8 cellular contexts compared by ENCODE assay signal in the genomic region with DNA sequence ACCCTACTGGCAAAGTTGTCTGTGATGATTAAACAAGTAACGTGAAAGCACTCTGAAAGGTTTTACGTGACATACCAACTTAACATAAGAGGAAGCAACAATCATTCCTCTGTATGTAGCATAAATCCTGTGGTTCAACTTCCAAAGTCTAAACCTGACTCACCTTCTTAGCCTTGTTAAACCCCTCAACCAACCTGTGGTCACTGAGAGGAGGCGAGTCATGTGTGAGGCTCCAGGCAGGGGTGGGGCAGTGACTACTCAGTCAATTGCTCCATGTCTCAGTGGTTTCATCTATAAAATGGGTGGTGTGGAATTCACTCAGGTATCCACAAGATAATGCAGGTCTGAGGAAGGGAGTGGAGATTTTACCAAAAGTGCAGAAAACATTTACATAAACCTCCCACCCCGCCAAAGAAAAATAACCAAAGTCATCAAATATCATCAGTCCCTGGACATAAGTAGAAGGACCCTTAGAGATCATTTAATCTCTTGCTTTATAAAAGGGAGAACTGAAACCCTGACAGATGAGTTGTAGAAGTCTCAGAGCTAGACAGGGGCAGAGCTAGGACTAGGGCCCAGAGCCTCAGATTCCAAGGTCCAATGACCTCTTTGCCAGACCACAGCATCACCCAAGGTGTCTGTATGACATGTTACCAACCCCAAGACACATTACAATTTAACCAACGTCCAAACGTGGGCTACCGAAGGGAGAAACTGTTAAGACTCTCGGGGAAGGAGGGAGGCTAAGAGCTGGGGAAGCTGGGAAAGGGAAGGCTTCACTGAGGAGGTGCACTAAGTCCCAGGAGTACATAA. TPM values are rescaled to one million over a fixed set of nuclear protein-coding genes. Genes with fewer than 3 reads are reported as not detected.
A peak's percentile ranks its signal among the peaks of the same experiment; 100 is the strongest.
DNase-seq lines count a peak whose midpoint lies in the region; ATAC-seq, FAIRE-seq and TF ChIP-seq lines count a peak whose summit lies in the region.

No MANE protein-coding gene starts in this region.

- H3K36me3 ChIP-seq in gastroesophageal sphincter (peaks cover 0 to 62% of the 10 kb centered on the region in 2 donors), H7 (replicated peaks; ENCODE audit: control insufficient read depth, insufficient read depth, low read length) (peaks cover 20% of the 10 kb centered on the region)

- intact Hi-C loops in activated CD4-positive, alpha-beta T cell treated with anti-CD3 and anti-CD28 coated beads, Interleukin-2, amount 10 ng/mL, durations not matched to agents 24 days and 14 days (cut with micrococcal nuclease), result loop anchor here (1.0 to 10.0 kb wide), 4 partner anchors 41 to 1319 kb away; partner anchors contain the start of gene AAK1
- intact Hi-C loops in Right ventricle myocardium superior (cut with DNase I), result no loop called here

- H3K4me1 ChIP-seq in gastroesophageal sphincter, result peaks cover 6 to 41% (median 9%) of the 10 kb centered on the region in 3 donors

- TF ChIP-seq CTCF in gastroesophageal sphincter (IDR thresholded peaks at IDR 0.05), result no peak

- H3K27ac Mint-ChIP-seq in activated CD4-positive, alpha-beta T cell treated with anti-CD3 and anti-CD28 coated beads, Interleukin-2, amount 10 ng/mL, durations not matched to agents 24 days and 14 days, result peak overlapping the region; percentile 85

- DNase-seq in GM19239 (ENCODE audit: insufficient read length, low spot score) (peak; percentile 53), H7 (no peak), Right ventricle myocardium superior (no peak)
- peak; percentile 81 for DNase-seq in activated CD4-positive, alpha-beta T cell treated with anti-CD3 and anti-CD28 coated beads, Interleukin-2, amount 10 ng/mL, durations not matched to agents 24 days and 14 days
- peak; percentile 56 to 67 for DNase-seq in stimulated activated CD8-positive, alpha-beta memory T cell treated with anti-CD3 and anti-CD28 coated beads, Interleukin-15, amount 100 ng/mL, for 48 hours (ENCODE audit: low read depth in 2 of 2)

- TF ChIP-seq POLR2A in gastroesophageal sphincter (IDR thresholded peaks at IDR 0.05), result no peak

- TF ChIP-seq EP300 in gastroesophageal sphincter (IDR thresholded peaks at IDR 0.05), result no peak

- H3K4me3 ChIP-seq in gastroesophageal sphincter (no peak overlapping the region), H7 (ENCODE audit: insufficient read depth, low read depth, low read length) (no peak overlapping the region)

- ATAC-seq in HG03460 (IDR thresholded peaks at IDR 0.05; ENCODE audit: unreplicated experiment), result peak; percentile 44
- ATAC-seq in gastroesophageal sphincter, result no peak
- ATAC-seq in Right ventricle myocardium superior (ENCODE audit: poor library complexity), result no peak
- no peak for ATAC-seq in HG02571 (IDR thresholded peaks at IDR 0.05; ENCODE audit: unreplicated experiment)

- peaks cover 63% of the 10 kb centered on the region for H3K36me3 Mint-ChIP-seq in activated CD4-positive, alpha-beta T cell treated with anti-CD3 and anti-CD28 coated beads, Interleukin-2, amount 10 ng/mL, durations not matched to agents 24 days and 14 days (ENCODE audit: low read depth)

- peak overlapping the region; percentile 70 for H3K4me3 Mint-ChIP-seq in activated CD4-positive, alpha-beta T cell treated with anti-CD3 and anti-CD28 coated beads, Interleukin-2, amount 10 ng/mL, durations not matched to agents 24 days and 14 days

- FAIRE-seq in GM19239 (lab: Jason Lieb, UNC), result peak; percentile 81

- H3K27ac ChIP-seq in gastroesophageal sphincter, result peak overlapping the region in 3 of 4 donors; percentile 13 to 100 (median 100)

- H3K4me1 Mint-ChIP-seq in activated CD4-positive, alpha-beta T cell treated with anti-CD3 and anti-CD28 coated beads, Interleukin-2, amount 10 ng/mL, durations not matched to agents 24 days and 14 days, result peaks cover 55% of the 10 kb centered on the region

- no peaks in the 10 kb centered on the region for H3K9me3 Mint-ChIP-seq in activated CD4-positive, alpha-beta T cell treated with anti-CD3 and anti-CD28 coated beads, Interleukin-2, amount 10 ng/mL, durations not matched to agents 24 days and 14 days

- no peaks in the 10 kb centered on the region for H3K27me3 Mint-ChIP-seq in activated CD4-positive, alpha-beta T cell treated with anti-CD3 and anti-CD28 coated beads, Interleukin-2, amount 10 ng/mL, durations not matched to agents 24 days and 14 days

- WGBS in gastroesophageal sphincter (ENCODE audit: low coverage in 1 of 2), 2 donors, result 69 to 70% methylated on average over 8 of the region's 8 CpGs

- H3K27me3 ChIP-seq in gastroesophageal sphincter, result no peaks in the 10 kb centered on the region
- H3K27me3 ChIP-seq in H7 (ENCODE audit: control insufficient read depth, insufficient read depth, low read length), result no peaks in the 10 kb centered on the region

- no peaks in the 10 kb centered on the region for H3K9me3 ChIP-seq in gastroesophageal sphincter

RNA-seq across cellular contexts. Expression of gene PCBP1, which starts 3.7 kb away (rescaled TPM):
- total RNA-seq in activated CD4-positive, alpha-beta T cell treated with anti-CD3 and anti-CD28 coated beads, Interleukin-2, amount 10 ng/mL, durations not matched to agents 24 days and 14 days, result 443 and 447 TPM in 2 replicates
- total RNA-seq in gastroesophageal sphincter (100 to 1,000 TPM; 117 to 222 (median 167) TPM), Right ventricle myocardium superior (201 TPM)
- total RNA-seq in H7 (2014; rRNA removed; shearing (Covaris generic)), result 52.6 and 63.2 TPM in 2 replicates

Comparison
In these comparisons a context has a peak if more than half of its experiments do, and no peak if none do; other contexts are left out.
1. DNase-seq: peak in GM19239 (single experiment), activated CD4-positive, alpha-beta T cell treated with anti-CD3 and anti-CD28 coated beads, Interleukin-2, amount 10 ng/mL, durations not matched to agents 24 days and 14 days (single experiment) and stimulated activated CD8-positive, alpha-beta memory T cell treated with anti-CD3 and anti-CD28 coated beads, Interleukin-15, amount 100 ng/mL, for 48 hours (2 of 2); none in H7 (single experiment) and Right ventricle myocardium superior (single experiment).